1 cellular context compared by ENCODE assay signal in the genomic region with DNA sequence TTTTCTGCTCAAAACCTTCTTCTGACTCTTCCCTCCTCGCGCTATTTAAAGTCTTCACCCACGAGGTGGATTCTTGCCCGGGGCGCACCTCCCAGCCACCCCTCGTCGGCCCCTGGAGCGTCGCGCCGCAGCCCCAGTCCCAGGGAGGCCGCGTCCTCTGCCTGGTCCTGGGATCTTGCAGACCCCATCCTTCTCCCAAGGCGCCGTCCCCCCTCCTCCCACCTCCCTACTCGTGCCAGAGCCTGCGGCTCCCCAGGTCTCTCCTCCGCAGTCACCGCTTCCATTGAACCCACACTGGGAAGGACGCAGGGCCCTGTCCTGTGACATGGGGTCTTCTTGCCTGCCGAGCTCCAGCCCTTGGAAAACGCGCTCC.
TF ChIP-seq lines count a peak whose summit lies in the region.

No MANE protein-coding gene starts in this region.

TF ChIP-seq in GM12878, 131 proteins besides CTCF, POLR2A, EP300 and RAD21 (continued from another document):
- TF ChIP-seq, protein P1, sequence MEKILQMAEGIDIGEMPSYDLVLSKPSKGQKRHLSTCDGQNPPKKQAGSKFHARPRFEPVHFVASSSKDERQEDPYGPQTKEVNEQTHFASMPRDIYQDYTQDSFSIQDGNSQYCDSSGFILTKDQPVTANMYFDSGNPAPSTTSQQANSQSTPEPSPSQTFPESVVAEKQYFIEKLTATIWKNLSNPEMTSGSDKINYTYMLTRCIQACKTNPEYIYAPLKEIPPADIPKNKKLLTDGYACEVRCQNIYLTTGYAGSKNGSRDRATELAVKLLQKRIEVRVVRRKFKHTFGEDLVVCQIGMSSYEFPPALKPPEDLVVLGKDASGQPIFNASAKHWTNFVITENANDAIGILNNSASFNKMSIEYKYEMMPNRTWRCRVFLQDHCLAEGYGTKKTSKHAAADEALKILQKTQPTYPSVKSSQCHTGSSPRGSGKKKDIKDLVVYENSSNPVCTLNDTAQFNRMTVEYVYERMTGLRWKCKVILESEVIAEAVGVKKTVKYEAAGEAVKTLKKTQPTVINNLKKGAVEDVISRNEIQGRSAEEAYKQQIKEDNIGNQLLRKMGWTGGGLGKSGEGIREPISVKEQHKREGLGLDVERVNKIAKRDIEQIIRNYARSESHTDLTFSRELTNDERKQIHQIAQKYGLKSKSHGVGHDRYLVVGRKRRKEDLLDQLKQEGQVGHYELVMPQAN (conservative IDR thresholded peaks at IDR 0.05): 0 out of 2 replicates have a peak, but pooled peaks have one; percentile 14
- TF ChIP-seq KLF5 (IDR thresholded peaks at IDR 0.05; ENCODE audit: partially characterized antibody) (no peak), MYC (IDR thresholded peaks at IDR 0.05; ENCODE audit: insufficient read depth, insufficient read length, insufficient replicate concordance, low read length, severe bottlenecking) (no peak)
